3 cellular contexts compared by ENCODE assay signal in the genomic region with DNA sequence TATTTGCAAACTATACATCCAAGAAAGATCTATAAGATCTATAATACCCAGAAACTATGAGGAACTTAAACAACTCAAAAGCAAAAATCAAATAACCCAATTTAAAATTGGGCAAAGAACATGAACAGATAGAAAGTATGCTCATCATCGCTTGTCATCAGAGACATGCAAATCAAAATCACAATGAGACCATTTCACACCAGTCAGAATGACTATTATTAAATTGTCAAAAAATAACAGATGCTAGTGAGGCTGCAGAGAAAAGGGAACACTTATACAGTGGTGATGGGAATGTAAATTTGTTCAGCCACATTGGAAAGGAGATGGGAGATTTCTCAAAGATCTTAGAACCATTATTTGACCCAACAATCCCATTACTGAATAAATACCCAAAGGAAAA.
"Had no signal": no experiment of that assay in that cellular context is flagged by ENCODE, and none has a peak within 500 bp of the region (broad histone marks: within the 10 kb centered on the region; RNA-seq: fewer than 3 reads in every experiment).

No MANE protein-coding gene starts in this region.

- ATAC-seq: GM12878 had no signal

- H3K4me3 ChIP-seq: GM12878 had no signal

- DNase-seq: GDM1, GF-D8 had no signal
